Comparison of ENCODE assay signal across 15 cellular contexts in the genomic region with DNA sequence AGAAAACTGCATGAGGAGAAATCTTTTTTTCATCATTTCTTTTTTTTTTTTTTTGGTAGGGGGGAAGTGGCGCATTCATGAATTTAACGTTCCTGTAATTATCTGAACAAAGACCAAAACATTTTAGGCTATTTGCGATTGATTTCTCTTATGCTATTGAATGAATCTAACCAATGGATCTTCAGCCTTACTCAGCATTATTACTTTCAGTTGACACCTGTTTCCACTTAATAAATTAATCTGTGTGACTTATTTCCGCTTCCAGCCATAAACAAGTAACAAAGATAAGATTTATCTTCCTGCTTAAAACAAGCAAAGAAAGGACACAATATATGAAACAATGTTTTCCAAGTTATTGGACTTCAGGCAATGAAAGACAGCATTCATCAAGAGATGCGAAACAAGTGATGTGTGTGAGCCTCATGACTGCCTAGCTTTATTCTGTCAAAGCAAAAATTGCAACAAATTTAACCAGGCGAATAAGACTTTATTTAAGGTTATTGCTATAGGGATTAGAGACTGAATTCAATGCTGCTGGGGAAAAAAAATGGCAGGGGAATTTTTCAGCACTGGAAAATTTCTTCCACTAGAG.
DNase-seq lines count a peak whose midpoint lies in the region; ATAC-seq and TF ChIP-seq lines count a peak whose summit lies in the region.
"Had no signal": no experiment of that assay in that cellular context is flagged by ENCODE, and none has a peak within 500 bp of the region (broad histone marks: within the 10 kb centered on the region; RNA-seq: fewer than 3 reads in every experiment).

No MANE protein-coding gene starts in this region.

- H3K4me3 ChIP-seq in IMR-90 (ENCODE audit: insufficient read depth, low read depth, low read length) = no peak overlapping the region
- H3K4me3 ChIP-seq in SK-N-MC = no peak overlapping the region
- H3K4me3 ChIP-seq in testis = no peak overlapping the region
- H3K4me3 ChIP-seq: BLaER1 treated with 17β-estradiol and CSF1 and Interleukin-3, amounts not matched to agents 10 nM and 100 nM; GM23248 had no signal

- H3K79me1 ChIP-seq in IMR-90 (ENCODE audit: low read depth in 1 of 2, low read length in 2 of 2) = no peaks in the 10 kb centered on the region

- no peak overlapping the region for H2BK20ac ChIP-seq in IMR-90 (ENCODE audit: low read depth, low read length)

- no peak for DNase-seq in IMR-90
- DNase-seq in SK-N-MC (ENCODE audit: low read depth, low spot score) = no peak
- peak; percentile 12 for DNase-seq in medulla oblongata (ENCODE audit: extremely low spot score)
- peak; percentile 30 for DNase-seq in testis
- no peak for DNase-seq in NCI-H1048 (lab: John Stamatoyannopoulos, UW)
- DNase-seq in OCI-M1 (lab: John Stamatoyannopoulos, UW) = no peak
- DNase-seq in NCI-H82 treated with DMSO at 0.1 percent for 48 hours (lab: John Stamatoyannopoulos, UW; ENCODE audit: unreplicated experiment) = no peak
- DNase-seq: ACHN; CD4-positive, alpha-beta T cell; DMS153; DMS79 treated with DMSO at 0.1 percent for 48 hours; EL; GM23248; H7 had no signal

- no peak overlapping the region for H3K18ac ChIP-seq in IMR-90 (ENCODE audit: low read depth, low read length)

- POLR2A ChIA-PET in IMR-90 (lab: Charles Lee; ENCODE audit: unreplicated experiment) = no interaction called here

- H3K23ac ChIP-seq in IMR-90 (ENCODE audit: low read depth, low read length) = no peak overlapping the region

- no peak overlapping the region for H3K4me2 ChIP-seq in IMR-90 (ENCODE audit: low read depth, low read length)
- H3K4me2 ChIP-seq: BLaER1 treated with 17β-estradiol and CSF1 and Interleukin-3, amounts not matched to agents 10 nM and 100 nM had no signal

- H3K9me1 ChIP-seq in IMR-90 (ENCODE audit: insufficient read depth, low read length) = no peaks in the 10 kb centered on the region

- no peaks in the 10 kb centered on the region for H3K9me3 ChIP-seq in IMR-90 (ENCODE audit: control insufficient read depth, insufficient read depth, low read length)
- no peaks in the 10 kb centered on the region for H3K9me3 ChIP-seq in SK-N-MC (ENCODE audit: low read depth, low read length)
- H3K9me3 ChIP-seq in testis = no peaks in the 10 kb centered on the region
- H3K9me3 ChIP-seq: BLaER1 treated with 17β-estradiol and CSF1 and Interleukin-3, amounts not matched to agents 10 nM and 100 nM had no signal

- H4K5ac ChIP-seq in IMR-90 (ENCODE audit: low read depth, low read length) = no peak overlapping the region

- H3K4ac ChIP-seq in IMR-90 (ENCODE audit: low read depth, low read length) = no peak overlapping the region

- H4K8ac ChIP-seq in IMR-90 (ENCODE audit: low read depth in 2 of 2, low read length in 2 of 2) = no peak overlapping the region

- H3K4me1 ChIP-seq in IMR-90 (ENCODE audit: control insufficient read depth, insufficient read depth, low read length) (no peaks in the 10 kb centered on the region), testis (no peaks in the 10 kb centered on the region)

- H3K9ac ChIP-seq in IMR-90 (ENCODE audit: low read depth, low read length) = no peak overlapping the region
- no peak overlapping the region for H3K9ac ChIP-seq in SK-N-MC (ENCODE audit: insufficient read length)
- H3K9ac ChIP-seq: BLaER1 treated with 17β-estradiol and CSF1 and Interleukin-3, amounts not matched to agents 10 nM and 100 nM; GM23248 had no signal

- H4K91ac ChIP-seq in IMR-90 (ENCODE audit: insufficient read depth, low read depth, low read length) = no peak overlapping the region

- H2AK5ac ChIP-seq in IMR-90 (ENCODE audit: low read depth, low read length) = no peak overlapping the region

- WGBS in IMR-90 (ENCODE audit: extremely low coverage in 2 of 2, insufficient read length in 1 of 2), 2 experiments = no CpG with 5 or more reads among the region's 6 CpGs
- WGBS in testis, 2 donors = 70 to 75% methylated on average over 6 of the region's 6 CpGs

- intact Hi-C loops in IMR-90 (cut with micrococcal nuclease) = no loop called here
- intact Hi-C loops in testis (cut with DNase I; ENCODE audit: low total_unique reads) = no loop called here

- no peak overlapping the region for H2AFZ ChIP-seq in IMR-90 (replicated peaks; ENCODE audit: low read length, poor library complexity)
- H2AFZ ChIP-seq: GM23248 had no signal

- no peak for TF ChIP-seq RAD21 in IMR-90 (IDR thresholded peaks at IDR 0.05; ENCODE audit: low read length)

- no peak overlapping the region for H2BK15ac ChIP-seq in IMR-90 (ENCODE audit: low read depth, low read length)

- no peak overlapping the region for H2BK120ac ChIP-seq in IMR-90 (ENCODE audit: low read depth, low read length)

- H3K27ac ChIP-seq in IMR-90 (ENCODE audit: insufficient read depth, low read length) = no peak overlapping the region
- 0 out of 2 replicates have a peak overlapping the region, but pooled peaks have one; percentile 16 for H3K27ac ChIP-seq in SK-N-MC
- H3K27ac ChIP-seq in testis = no peak overlapping the region
- H3K27ac ChIP-seq: BLaER1 treated with 17β-estradiol and CSF1 and Interleukin-3, amounts not matched to agents 10 nM and 100 nM; GM23248 had no signal

- BruUV-seq in IMR-90 (replicated peaks; lab: Mats Ljungman, UMichigan) = no TSS peak

- H3K56ac ChIP-seq in IMR-90 (ENCODE audit: extremely low read depth, insufficient read depth, low read length) = no peak overlapping the region

- no peak for ATAC-seq in IMR-90 (ENCODE audit: low read depth)

- H2BK5ac ChIP-seq in IMR-90 (ENCODE audit: low read depth, low read length, poor library complexity, severe bottlenecking) = no peak overlapping the region

- no peaks in the 10 kb centered on the region for H4K20me1 ChIP-seq in IMR-90 (ENCODE audit: insufficient read depth, low read length)
- H4K20me1 ChIP-seq: BLaER1 treated with 17β-estradiol and CSF1 and Interleukin-3, amounts not matched to agents 10 nM and 100 nM had no signal

- H3K27me3 ChIP-seq in IMR-90 (ENCODE audit: control insufficient read depth, insufficient read depth, low read length) = no peaks in the 10 kb centered on the region
- no peaks in the 10 kb centered on the region for H3K27me3 ChIP-seq in testis
- H3K27me3 ChIP-seq: BLaER1 treated with 17β-estradiol and CSF1 and Interleukin-3, amounts not matched to agents 10 nM and 100 nM had no signal

- TF ChIP-seq POLR2A in IMR-90 (IDR thresholded peaks at IDR 0.05; ENCODE audit: low read depth, low read length) (no peak), testis (IDR thresholded peaks at IDR 0.05) (no peak)

- H3K36me3 ChIP-seq in IMR-90 (ENCODE audit: control insufficient read depth, insufficient read depth, low read length) = no peaks in the 10 kb centered on the region
- H3K36me3 ChIP-seq in SK-N-MC (ENCODE audit: insufficient read depth, low read length) = no peaks in the 10 kb centered on the region
- H3K36me3 ChIP-seq in testis (ENCODE audit: low read depth, missing control alignments) = no peaks in the 10 kb centered on the region
- H3K36me3 ChIP-seq: BLaER1 treated with 17β-estradiol and CSF1 and Interleukin-3, amounts not matched to agents 10 nM and 100 nM had no signal

- in situ Hi-C loops in IMR-90 (cut with MboI; ENCODE audit: low sequenced_read_pairs) = no loop called here

- no peak overlapping the region for H3K14ac ChIP-seq in IMR-90 (replicated peaks; ENCODE audit: low read depth, low read length)

- no peak for TF ChIP-seq CTCF in IMR-90 (conservative IDR thresholded peaks at IDR 0.05; ENCODE audit: low read depth, low read length)
- no peak for TF ChIP-seq CTCF in testis (IDR thresholded peaks at IDR 0.05)

- CTCF ChIA-PET in IMR-90 (lab: Yijun Ruan, JAX) = no interaction called here

- dilution Hi-C loops in IMR-90 (cut with HindIII; ENCODE audit: low sequenced_read_pairs, unreplicated experiment) = no loop called here

- H2AK9ac ChIP-seq in IMR-90 (replicated peaks; ENCODE audit: low read depth, low read length, poor library complexity) = no peak overlapping the region

TF ChIP-seq in IMR-90, 13 proteins besides CTCF, POLR2A, EP300 and RAD21:
- TF ChIP-seq RFX5 (IDR thresholded peaks at IDR 0.05; ENCODE audit: low read depth, low read length) (no peak), RCOR1 (IDR thresholded peaks at IDR 0.05; ENCODE audit: insufficient replicate concordance, low read length) (no peak), NFE2L2 (IDR thresholded peaks at IDR 0.05; ENCODE audit: low read depth, low read length) (no peak), MAFK (IDR thresholded peaks at IDR 0.05; ENCODE audit: low read depth, low read length) (0 out of 2 replicates have a peak, but pooled peaks have one; percentile 31), BHLHE40 (IDR thresholded peaks at IDR 0.05; ENCODE audit: low read depth, low read length) (no peak)

Comparison
In these comparisons a context has a peak if more than half of its experiments do, and no peak if none do; other contexts are left out.
1. DNase-seq: peak in medulla oblongata (single experiment) and testis (single experiment); none in IMR-90 (single experiment), SK-N-MC (single experiment), NCI-H1048 (single experiment), OCI-M1 (single experiment) and NCI-H82 treated with DMSO at 0.1 percent for 48 hours (single experiment).